In genomic region chr3:172070269-172070668, GRCh38 we compare ENCODE assay signal across 2 cellular contexts.
TF ChIP-seq lines count a peak whose summit lies in the region.

No MANE protein-coding gene starts in this region.

TF ChIP-seq in GM23338, 12 proteins besides CTCF, POLR2A, EP300 and RAD21 (continued from another document):
- no peak for TF ChIP-seq ZNF462 (CRISPR knock-in tag; IDR thresholded peaks at IDR 0.05)
- TF ChIP-seq NANOG (IDR thresholded peaks at IDR 0.05; ENCODE audit: borderline replicate concordance), result no peak

TF ChIP-seq in liver, 16 proteins besides CTCF, POLR2A, EP300 and RAD21 (continued from another document):
- TF ChIP-seq REST (IDR thresholded peaks at IDR 0.05) (no peak), MAX (IDR thresholded peaks at IDR 0.05) (no peak)
